Comparison of ENCODE assay signal across 1 cellular context in genomic region chr10:4720463-4720862, GRCh38.
TF ChIP-seq lines count a peak whose summit lies in the region.

No MANE protein-coding gene starts in this region.

TF ChIP-seq in K562, 482 proteins besides CTCF, POLR2A, EP300 and RAD21 (continued from another document):
- TF ChIP-seq ZNF384 (IDR thresholded peaks at IDR 0.05; ENCODE audit: low read depth, low read length), result no peak
- no peak for TF ChIP-seq RBM14 (IDR thresholded peaks at IDR 0.05; ENCODE audit: borderline replicate concordance, insufficient read depth, low read depth, low read length)
- TF ChIP-seq ZNF316 (IDR thresholded peaks at IDR 0.05), result peak; percentile 75
- TF ChIP-seq KLF6 (CRISPR knock-in tag; IDR thresholded peaks at IDR 0.05; ENCODE audit: borderline replicate concordance), result no peak
- no peak for TF ChIP-seq NR1H2 (CRISPR knock-in tag; IDR thresholded peaks at IDR 0.05)
- TF ChIP-seq FOXJ3 (CRISPR knock-in tag; IDR thresholded peaks at IDR 0.05), result no peak
- TF ChIP-seq ZBTB5 (IDR thresholded peaks at IDR 0.05), result no peak
- no peak for TF ChIP-seq TEAD4 (IDR thresholded peaks at IDR 0.05; ENCODE audit: low read length)
- no peak for TF ChIP-seq TEAD4 (CRISPR knock-in tag; IDR thresholded peaks at IDR 0.05; ENCODE audit: borderline replicate concordance)
- TF ChIP-seq MAFG (tag; conservative IDR thresholded peaks at IDR 0.05), result peak; percentile 58
